In genomic region chr3:150035910-150036661, GRCh38 we compare ENCODE assay signal across 15 cellular contexts.
DNase-seq lines count a peak whose midpoint lies in the region; ATAC-seq and TF ChIP-seq lines count a peak whose summit lies in the region.
"Had no signal": no experiment of that assay in that cellular context is flagged by ENCODE, and none has a peak within 500 bp of the region (broad histone marks: within the 10 kb centered on the region; RNA-seq: fewer than 3 reads in every experiment).

No MANE protein-coding gene starts in this region.

- no peaks in the 10 kb centered on the region for H3K9me3 ChIP-seq in body of pancreas
- H3K9me3 ChIP-seq in psoas muscle, result no peaks in the 10 kb centered on the region

- H3K4me3 ChIP-seq in body of pancreas, result no peak overlapping the region
- H3K4me3 ChIP-seq in psoas muscle, result peak overlapping the region; percentile 41

- no peaks in the 10 kb centered on the region for H3K36me3 ChIP-seq in body of pancreas (replicated peaks in 1 of 2; ENCODE audit: insufficient read depth in 1 of 2, low read depth in 2 of 2)
- no peaks in the 10 kb centered on the region for H3K36me3 ChIP-seq in psoas muscle (ENCODE audit: insufficient read depth in 1 of 2, low read depth in 1 of 2)

- no peaks in the 10 kb centered on the region for H3K27me3 ChIP-seq in body of pancreas
- H3K27me3 ChIP-seq in psoas muscle (ENCODE audit: insufficient read depth in 3 of 3, low read length in 2 of 3), result no peaks in the 10 kb centered on the region

- H3K27ac ChIP-seq in body of pancreas, result no peak overlapping the region
- peak overlapping the region; percentile 87 for H3K27ac ChIP-seq in psoas muscle

- peak; percentile 21 for DNase-seq in NCI-H69 (lab: John Stamatoyannopoulos, UW)
- peak in 3 of 4 donors; percentile 16 to 34 (median 19) for DNase-seq in body of pancreas
- peak; percentile 39 for DNase-seq in iris pigment epithelial cell (ENCODE audit: low read depth)
- peak in 1 of 2 donors; percentile 67 for DNase-seq in psoas muscle
- no peak for DNase-seq in D341Med (ENCODE audit: low spot score)
- DNase-seq in OCI-M1 (lab: John Stamatoyannopoulos, UW), result no peak
- DNase-seq: C1 segment of cervical spinal cord, DND-41, Kasumi-1, MM.1S, NCI-H1092 treated with DMSO at 0.1 percent for 48 hours, NCI-H526 had no signal

- WGBS in body of pancreas, 2 donors, result 73 to 81% methylated on average over 9 of the region's 9 CpGs
- 33 to 44% (median 42%) methylated on average over 9 of the region's 9 CpGs for WGBS in psoas muscle, 3 donors

- intact Hi-C loops in body of pancreas (cut with DNase I) (no loop called here), psoas muscle (cut with DNase I) (loop anchor here in 1 of 2 donors (1.0 to 5.0 kb wide), 7 partner anchors 25 to 146 kb away; no protein-coding TSS in a partner anchor)

- no peaks in the 10 kb centered on the region for H3K4me1 ChIP-seq in body of pancreas
- peaks cover 14% of the 10 kb centered on the region for H3K4me1 ChIP-seq in psoas muscle

- ATAC-seq in body of pancreas (no peak), psoas muscle (peak; percentile 90 to 94 (median 91)), HG02763 (IDR thresholded peaks at IDR 0.05; ENCODE audit: unreplicated experiment) (no peak), GM18511 (IDR thresholded peaks at IDR 0.05; ENCODE audit: unreplicated experiment) (no peak)
- ATAC-seq: Panc1 had no signal

- no peak for TF ChIP-seq POLR2A in body of pancreas (IDR thresholded peaks at IDR 0.05)

- TF ChIP-seq CTCF in body of pancreas (IDR thresholded peaks at IDR 0.05), result no peak
- no peak for TF ChIP-seq CTCF in psoas muscle (IDR thresholded peaks at IDR 0.05)

Comparison
In these comparisons a context has a peak if more than half of its experiments do, and no peak if none do; other contexts are left out.
1. DNase-seq: peak in NCI-H69 (single experiment), body of pancreas (3 of 4) and iris pigment epithelial cell (single experiment); none in D341Med (single experiment) and OCI-M1 (single experiment).
2. ATAC-seq: peak in psoas muscle (4 of 4); none in body of pancreas (single experiment), HG02763 (single experiment) and GM18511 (single experiment).